16 cellular contexts compared by ENCODE assay signal in the genomic region with DNA sequence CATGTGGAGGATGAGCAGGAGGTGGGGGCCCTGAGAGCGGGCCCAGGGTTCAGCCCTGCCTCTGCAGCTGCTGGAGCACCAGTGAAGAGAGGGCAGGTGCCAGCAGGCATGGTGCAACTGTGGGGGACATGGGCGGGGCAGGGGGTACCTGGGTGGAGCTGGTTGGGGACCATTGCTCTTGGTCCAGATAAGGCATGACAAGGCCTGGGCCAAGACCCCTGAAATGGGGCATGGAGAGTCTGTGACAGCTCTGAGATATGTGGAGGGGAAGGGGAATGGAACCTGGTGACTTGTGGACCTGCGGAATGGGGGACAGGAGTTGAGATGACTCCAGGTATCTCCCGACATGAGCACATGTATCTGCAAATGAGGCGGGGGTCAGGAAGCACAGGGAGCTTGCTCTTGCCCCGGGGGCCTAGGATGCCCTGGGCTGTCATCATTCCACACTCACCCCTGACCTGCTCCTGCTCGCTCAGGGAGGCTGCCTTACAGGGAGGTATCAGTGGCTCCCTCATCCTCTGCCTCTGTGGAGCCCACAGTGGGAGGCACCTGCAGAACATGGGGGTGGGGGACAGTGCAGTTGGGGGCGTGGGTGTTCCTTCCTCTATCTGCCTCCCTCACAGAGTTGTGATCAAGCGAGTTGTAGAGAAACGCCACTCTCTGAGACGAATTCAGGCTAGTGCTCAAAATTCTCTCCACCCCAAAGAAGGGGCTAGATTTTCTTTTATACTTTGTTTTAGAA. TPM values are rescaled to one million over a fixed set of nuclear protein-coding genes. Genes with fewer than 3 reads are reported as not detected.
DNase-seq lines count a peak whose midpoint lies in the region; ATAC-seq and TF ChIP-seq lines count a peak whose summit lies in the region.
"Had no signal": no experiment of that assay in that cellular context is flagged by ENCODE, and none has a peak within 500 bp of the region (broad histone marks: within the 10 kb centered on the region; RNA-seq: fewer than 3 reads in every experiment).

No MANE protein-coding gene starts in this region.

- POLR2A ChIA-PET in naive thymus-derived CD8-positive, alpha-beta T cell (lab: Charles Lee), result interaction anchor here (1.4 to 2.4 kb wide), 2 partner anchors 9 to 15 kb away, joined by 7 to 16 read pairs; no protein-coding TSS in a partner anchor

- H3K27me3 Mint-ChIP-seq in activated CD4-positive, alpha-beta T cell treated with anti-CD3 and anti-CD28 coated beads, Interleukin-2, amount 10 ng/mL, durations not matched to agents 24 days and 14 days, result no peaks in the 10 kb centered on the region
- H3K27me3 Mint-ChIP-seq in activated T-cell treated with anti-CD3 and anti-CD28 coated beads, Interleukin-2, amount 50 U/mL, for 72 hours (ENCODE audit: low read depth), result no peaks in the 10 kb centered on the region
- peaks cover 0 to 2% (median 0%) of the 10 kb centered on the region in 5 donors for H3K27me3 Mint-ChIP-seq in naive thymus-derived CD8-positive, alpha-beta T cell
- peaks cover 2% of the 10 kb centered on the region for H3K27me3 Mint-ChIP-seq in activated T-helper 2 cell treated with anti-CD3 and anti-CD28 coated beads, Interferon-gamma antibody, Interleukin-2, Interleukin-4, amounts not matched to agents 10 μg/mL and 5 μg/mL and 100 μg/mL, durations not matched to agents 14 hours and 24 hours and 36 hours (ENCODE audit: low read depth)

- H3K36me3 ChIP-seq in stomach, result no peaks in the 10 kb centered on the region
- H3K36me3 ChIP-seq: WERI-Rb-1 had no signal

- no peaks in the 10 kb centered on the region for H3K9me3 ChIP-seq in stomach
- H3K9me3 ChIP-seq: A549 had no signal

- intact Hi-C loops in activated CD4-positive, alpha-beta T cell treated with anti-CD3 and anti-CD28 coated beads, Interleukin-2, amount 10 ng/mL, durations not matched to agents 24 days and 14 days (cut with micrococcal nuclease), result no loop called here
- intact Hi-C loops in stomach (cut with DNase I; ENCODE audit: low total_unique reads), result no loop called here
- intact Hi-C loops in activated T-helper 2 cell treated with anti-CD3 and anti-CD28 coated beads, Interferon-gamma antibody, Interleukin-2, Interleukin-4, amounts not matched to agents 10 μg/mL and 5 μg/mL and 100 μg/mL, durations not matched to agents 14 hours and 24 hours and 36 hours (cut with micrococcal nuclease), result no loop called here

- H3K4me3 Mint-ChIP-seq in activated CD4-positive, alpha-beta T cell treated with anti-CD3 and anti-CD28 coated beads, Interleukin-2, amount 10 ng/mL, durations not matched to agents 24 days and 14 days, result peak overlapping the region; percentile 18
- H3K4me3 Mint-ChIP-seq in activated T-cell treated with anti-CD3 and anti-CD28 coated beads, Interleukin-2, amount 50 U/mL, for 72 hours, result peak overlapping the region; percentile 44 to 56
- peak overlapping the region; percentile 36 to 72 (median 54) for H3K4me3 Mint-ChIP-seq in naive thymus-derived CD8-positive, alpha-beta T cell
- no peak overlapping the region for H3K4me3 Mint-ChIP-seq in activated T-helper 2 cell treated with anti-CD3 and anti-CD28 coated beads, Interferon-gamma antibody, Interleukin-2, Interleukin-4, amounts not matched to agents 10 μg/mL and 5 μg/mL and 100 μg/mL, durations not matched to agents 14 hours and 24 hours and 36 hours (ENCODE audit: low read depth)

- H3K4me1 ChIP-seq in stomach, result peaks cover 0 to 39% (median 18%) of the 10 kb centered on the region in 4 donors

- no peak overlapping the region for H3K4me3 ChIP-seq in stomach
- H3K4me3 ChIP-seq: A549, coronary artery had no signal

- WGBS in stomach, 5 donors, result 64 to 82% (median 70%) methylated on average over 11 of the region's 11 CpGs

- no peak overlapping the region for H3K27ac ChIP-seq in stomach
- H3K27ac ChIP-seq: coronary artery, WERI-Rb-1 had no signal

- DNase-seq in activated CD4-positive, alpha-beta T cell treated with anti-CD3 and anti-CD28 coated beads, Interleukin-2, amount 10 ng/mL, durations not matched to agents 24 days and 14 days, result no peak
- no peak for DNase-seq in activated CD4-positive, alpha-beta T cell treated with anti-CD3 and anti-CD28 coated beads, Interleukin-2, amount 50 U/mL, for 48 hours
- DNase-seq in ELF-1 (ENCODE audit: low read depth, low spot score) (peak; percentile 51), stomach (no peak), NCI-H2196 (lab: John Stamatoyannopoulos, UW; ENCODE audit: unreplicated experiment) (no peak)
- DNase-seq in activated T-cell treated with anti-CD3 and anti-CD28 coated beads, Interleukin-2, amount 50 U/mL, for 72 hours, result no peak
- DNase-seq in naive thymus-derived CD8-positive, alpha-beta T cell, result peak in 2 of 10 donors; percentile 27 to 61
- no peak for DNase-seq in activated T-helper 2 cell treated with anti-CD3 and anti-CD28 coated beads, Interferon-gamma antibody, Interleukin-2, Interleukin-4, amounts not matched to agents 10 μg/mL and 5 μg/mL and 100 μg/mL, durations not matched to agents 14 hours and 24 hours and 36 hours (ENCODE audit: low spot score)
- DNase-seq: activated CD8-positive, alpha-beta memory T cell treated with anti-CD3 and anti-CD28 coated beads, Interleukin-2, amount 50 U/mL, for 48 hours; GF-D8; NCI-H446 treated with DMSO at 0.1 percent for 48 hours had no signal

- peaks cover 0 to 55% (median 0%) of the 10 kb centered on the region in 3 donors for H3K27me3 ChIP-seq in stomach

- peaks cover 2% of the 10 kb centered on the region for H3K36me3 Mint-ChIP-seq in activated CD4-positive, alpha-beta T cell treated with anti-CD3 and anti-CD28 coated beads, Interleukin-2, amount 10 ng/mL, durations not matched to agents 24 days and 14 days (ENCODE audit: low read depth)
- H3K36me3 Mint-ChIP-seq in activated T-cell treated with anti-CD3 and anti-CD28 coated beads, Interleukin-2, amount 50 U/mL, for 72 hours (ENCODE audit: insufficient read depth in 2 of 2), result no peaks in the 10 kb centered on the region
- H3K36me3 Mint-ChIP-seq in naive thymus-derived CD8-positive, alpha-beta T cell, result no peaks in the 10 kb centered on the region
- H3K36me3 Mint-ChIP-seq in activated T-helper 2 cell treated with anti-CD3 and anti-CD28 coated beads, Interferon-gamma antibody, Interleukin-2, Interleukin-4, amounts not matched to agents 10 μg/mL and 5 μg/mL and 100 μg/mL, durations not matched to agents 14 hours and 24 hours and 36 hours (ENCODE audit: low read depth), result no peaks in the 10 kb centered on the region

- peaks cover 33% of the 10 kb centered on the region for H3K4me1 Mint-ChIP-seq in activated CD4-positive, alpha-beta T cell treated with anti-CD3 and anti-CD28 coated beads, Interleukin-2, amount 10 ng/mL, durations not matched to agents 24 days and 14 days
- peaks cover 45% of the 10 kb centered on the region for H3K4me1 Mint-ChIP-seq in activated T-cell treated with anti-CD3 and anti-CD28 coated beads, Interleukin-2, amount 50 U/mL, for 72 hours (ENCODE audit: low read depth)
- H3K4me1 Mint-ChIP-seq in naive thymus-derived CD8-positive, alpha-beta T cell, result peaks cover 12 to 43% (median 36%) of the 10 kb centered on the region in 4 donors
- H3K4me1 Mint-ChIP-seq in activated T-helper 2 cell treated with anti-CD3 and anti-CD28 coated beads, Interferon-gamma antibody, Interleukin-2, Interleukin-4, amounts not matched to agents 10 μg/mL and 5 μg/mL and 100 μg/mL, durations not matched to agents 14 hours and 24 hours and 36 hours (ENCODE audit: low read depth), result peaks cover 25% of the 10 kb centered on the region

- TF ChIP-seq POLR2A in stomach (IDR thresholded peaks at IDR 0.05), result no peak

- no peak for ATAC-seq in activated T-cell treated with anti-CD3 and anti-CD28 coated beads, Interleukin-2, amount 50 U/mL, for 72 hours (replicated peaks in 1 of 2)
- ATAC-seq in naive thymus-derived CD8-positive, alpha-beta T cell, result peak; percentile 16 to 19

- no peak for TF ChIP-seq CTCF in stomach (IDR thresholded peaks at IDR 0.05)

- TF ChIP-seq EP300 in stomach (IDR thresholded peaks at IDR 0.05), result no peak

- H3K27ac Mint-ChIP-seq in activated CD4-positive, alpha-beta T cell treated with anti-CD3 and anti-CD28 coated beads, Interleukin-2, amount 10 ng/mL, durations not matched to agents 24 days and 14 days, result peak overlapping the region; percentile 60
- no peak overlapping the region for H3K27ac Mint-ChIP-seq in activated T-cell treated with anti-CD3 and anti-CD28 coated beads, Interleukin-2, amount 50 U/mL, for 72 hours
- H3K27ac Mint-ChIP-seq in naive thymus-derived CD8-positive, alpha-beta T cell, result peak overlapping the region; percentile 37 to 97 (median 90)
- no peak overlapping the region for H3K27ac Mint-ChIP-seq in activated T-helper 2 cell treated with anti-CD3 and anti-CD28 coated beads, Interferon-gamma antibody, Interleukin-2, Interleukin-4, amounts not matched to agents 10 μg/mL and 5 μg/mL and 100 μg/mL, durations not matched to agents 14 hours and 24 hours and 36 hours

- H3K9me3 Mint-ChIP-seq in activated CD4-positive, alpha-beta T cell treated with anti-CD3 and anti-CD28 coated beads, Interleukin-2, amount 10 ng/mL, durations not matched to agents 24 days and 14 days, result no peaks in the 10 kb centered on the region
- H3K9me3 Mint-ChIP-seq in activated T-cell treated with anti-CD3 and anti-CD28 coated beads, Interleukin-2, amount 50 U/mL, for 72 hours, result peaks cover 0 to 2% of the 10 kb centered on the region in 2 donors
- H3K9me3 Mint-ChIP-seq in naive thymus-derived CD8-positive, alpha-beta T cell, result no peaks in the 10 kb centered on the region
- no peaks in the 10 kb centered on the region for H3K9me3 Mint-ChIP-seq in activated T-helper 2 cell treated with anti-CD3 and anti-CD28 coated beads, Interferon-gamma antibody, Interleukin-2, Interleukin-4, amounts not matched to agents 10 μg/mL and 5 μg/mL and 100 μg/mL, durations not matched to agents 14 hours and 24 hours and 36 hours

RNA-seq across cellular contexts. Expression of a gene that starts 40.2 kb away (rescaled TPM):
- not detected in 2 replicates for total RNA-seq in activated CD4-positive, alpha-beta T cell treated with anti-CD3 and anti-CD28 coated beads, Interleukin-2, amount 10 ng/mL, durations not matched to agents 24 days and 14 days
- not detected for total RNA-seq in activated T-cell treated with anti-CD3 and anti-CD28 coated beads, Interleukin-2, amount 50 U/mL, for 72 hours
- not detected for total RNA-seq in naive thymus-derived CD8-positive, alpha-beta T cell
- polyA plus RNA-seq in naive thymus-derived CD8-positive, alpha-beta T cell, result not detected
- total RNA-seq in stomach, result not detected
- polyA plus RNA-seq in stomach, result not detected
- total RNA-seq in activated T-helper 2 cell treated with anti-CD3 and anti-CD28 coated beads, Interferon-gamma antibody, Interleukin-2, Interleukin-4, amounts not matched to agents 10 μg/mL and 5 μg/mL and 100 μg/mL, durations not matched to agents 14 hours and 24 hours and 36 hours, result not detected in 2 replicates
- total RNA-seq: kidney, temporal lobe had no signal
- polyA plus RNA-seq: A549 had no signal

RNA-seq across cellular contexts. Expression of a gene that starts 57.5 kb away (rescaled TPM):
- 38.7 and 40.6 TPM in 2 replicates for total RNA-seq in activated CD4-positive, alpha-beta T cell treated with anti-CD3 and anti-CD28 coated beads, Interleukin-2, amount 10 ng/mL, durations not matched to agents 24 days and 14 days
- total RNA-seq in activated T-cell treated with anti-CD3 and anti-CD28 coated beads, Interleukin-2, amount 50 U/mL, for 72 hours, result 100 to 1,000 TPM in 1 of 2 donors, 10 to 100 TPM in 1; 78.9 to 104 TPM
- under 1 TPM in 1 of 2 experiments, not detected in 1; 0.30 TPM for total RNA-seq in naive thymus-derived CD8-positive, alpha-beta T cell
- not detected for polyA plus RNA-seq in naive thymus-derived CD8-positive, alpha-beta T cell
- 10 to 100 TPM in 1 of 5 donors, 1 to 10 TPM in 3, not detected in 1; 3.9 to 10.5 (median 5.4) TPM for total RNA-seq in stomach
- 10 to 100 TPM in 2 of 3 donors, 1 to 10 TPM in 1; 3.4 to 10.3 (median 10.1) TPM for polyA plus RNA-seq in stomach
- total RNA-seq in activated T-helper 2 cell treated with anti-CD3 and anti-CD28 coated beads, Interferon-gamma antibody, Interleukin-2, Interleukin-4, amounts not matched to agents 10 μg/mL and 5 μg/mL and 100 μg/mL, durations not matched to agents 14 hours and 24 hours and 36 hours, result 48.4 and 48.6 TPM in 2 replicates

Comparison
In these comparisons a context has a peak if more than half of its experiments do, and no peak if none do; other contexts are left out.
1. H3K27ac Mint-ChIP-seq: peak in activated CD4-positive, alpha-beta T cell treated with anti-CD3 and anti-CD28 coated beads, Interleukin-2, amount 10 ng/mL, durations not matched to agents 24 days and 14 days (single experiment) and naive thymus-derived CD8-positive, alpha-beta T cell (10 of 10); none in activated T-cell treated with anti-CD3 and anti-CD28 coated beads, Interleukin-2, amount 50 U/mL, for 72 hours (single experiment) and activated T-helper 2 cell treated with anti-CD3 and anti-CD28 coated beads, Interferon-gamma antibody, Interleukin-2, Interleukin-4, amounts not matched to agents 10 μg/mL and 5 μg/mL and 100 μg/mL, durations not matched to agents 14 hours and 24 hours and 36 hours (single experiment).
2. ATAC-seq: peak in naive thymus-derived CD8-positive, alpha-beta T cell (2 of 2); none in activated T-cell treated with anti-CD3 and anti-CD28 coated beads, Interleukin-2, amount 50 U/mL, for 72 hours (0 of 2).